ENCODE assay signal across 18 cellular contexts in genomic region chr1:160122978-160123495, GRCh38. TPM values are rescaled to one million over a fixed set of nuclear protein-coding genes. Genes with fewer than 3 reads are reported as not detected.
DNase-seq lines count a peak whose midpoint lies in the region; ATAC-seq and TF ChIP-seq lines count a peak whose summit lies in the region.
"Had no signal": no experiment of that assay in that cellular context is flagged by ENCODE, and none has a peak within 500 bp of the region (broad histone marks: within the 10 kb centered on the region; RNA-seq: fewer than 3 reads in every experiment).

No MANE protein-coding gene starts in this region.

- H3K4me3 Mint-ChIP-seq in Caco-2 (ENCODE audit: unreplicated experiment) (no peak overlapping the region), neural crest cell (no peak overlapping the region)
- H3K4me3 Mint-ChIP-seq in activated naive CD8-positive, alpha-beta T cell treated with anti-CD3 and anti-CD28 coated beads for 36 hours: no peak overlapping the region
- H3K4me3 Mint-ChIP-seq: CD4-positive, alpha-beta memory T cell; HFFc6 had no signal

- intact Hi-C loops in Caco-2 (cut with micrococcal nuclease; ENCODE audit: unreplicated experiment): no loop called here
- intact Hi-C loops in spleen (cut with DNase I; ENCODE audit: low total_unique reads): no loop called here

- H3K36me3 ChIP-seq in Caco-2 (ENCODE audit: control insufficient read depth, insufficient read depth, low read length) (no peaks in the 10 kb centered on the region), spleen (no peaks in the 10 kb centered on the region), MG63 (no peaks in the 10 kb centered on the region)
- H3K36me3 ChIP-seq: BE2C, HAP-1 had no signal

- TF ChIP-seq POLR2A in spleen (IDR thresholded peaks at IDR 0.05): no peak
- no peak for TF ChIP-seq POLR2A in GM18505 (IDR thresholded peaks at IDR 0.05; ENCODE audit: borderline replicate concordance, extremely low read depth, insufficient read depth, insufficient read length)

- H3K27me3 ChIP-seq in Caco-2 (replicated peaks; ENCODE audit: control insufficient read depth, insufficient read depth, low read length): no peaks in the 10 kb centered on the region
- no peaks in the 10 kb centered on the region for H3K27me3 ChIP-seq in spleen (replicated peaks in 1 of 7)
- H3K27me3 ChIP-seq in MG63: no peaks in the 10 kb centered on the region
- H3K27me3 ChIP-seq: BE2C had no signal

- no peak for TF ChIP-seq CTCF in Caco-2 (IDR thresholded peaks at IDR 0.05; ENCODE audit: insufficient read depth in 1 of 2, low read depth in 1 of 2, low read length in 1 of 2, severe bottlenecking in 1 of 2, unreplicated experiment in 1 of 2)
- TF ChIP-seq CTCF in neural crest cell (conservative IDR thresholded peaks at IDR 0.05): no peak
- TF ChIP-seq CTCF in spleen (IDR thresholded peaks at IDR 0.05 in 8 of 11, conservative IDR thresholded peaks at IDR 0.05 in 3 of 11): no peak

- H3K36me3 Mint-ChIP-seq in Caco-2 (ENCODE audit: insufficient read depth, unreplicated experiment) (no peaks in the 10 kb centered on the region), neural crest cell (ENCODE audit: low read depth) (peaks cover 3% of the 10 kb centered on the region)
- no peaks in the 10 kb centered on the region for H3K36me3 Mint-ChIP-seq in activated naive CD8-positive, alpha-beta T cell treated with anti-CD3 and anti-CD28 coated beads for 36 hours
- H3K36me3 Mint-ChIP-seq: CD4-positive, alpha-beta memory T cell had no signal

- POLR2A ChIA-PET in Caco-2 (lab: Charles Lee): no interaction called here

- H3K27ac ChIP-seq in caudate nucleus (ENCODE audit: low read depth, low read length) (peak overlapping the region; percentile 38), spleen (no peak overlapping the region)
- H3K27ac ChIP-seq: C4-2B had no signal

- H3K4me1 ChIP-seq in Caco-2 (peaks cover 26% of the 10 kb centered on the region), spleen (peaks cover 0 to 5% (median 0%) of the 10 kb centered on the region in 6 donors)
- H3K4me1 ChIP-seq: BE2C, HAP-1 had no signal

- no peaks in the 10 kb centered on the region for H3K27me3 Mint-ChIP-seq in Caco-2 (ENCODE audit: insufficient read depth, unreplicated experiment)
- no peaks in the 10 kb centered on the region for H3K27me3 Mint-ChIP-seq in neural crest cell (ENCODE audit: low read depth)
- H3K27me3 Mint-ChIP-seq in activated naive CD8-positive, alpha-beta T cell treated with anti-CD3 and anti-CD28 coated beads for 36 hours: no peaks in the 10 kb centered on the region

- DNase-seq in Caco-2 (no peak), caudate nucleus (lab: John Stamatoyannopoulos, UW) (no peak), neural crest cell (ENCODE audit: low read depth, low spot score) (no peak), spleen (peak; percentile 59), MG63 (no peak)
- no peak for DNase-seq in activated naive CD8-positive, alpha-beta T cell treated with anti-CD3 and anti-CD28 coated beads for 36 hours
- DNase-seq: BE2C; CD4-positive, alpha-beta memory T cell; DMS153; DMS79 treated with DMSO at 0.1 percent for 48 hours; EL; GOT3; HFFc6 had no signal

- no peaks in the 10 kb centered on the region for H3K9me3 Mint-ChIP-seq in Caco-2 (ENCODE audit: unreplicated experiment)
- no peaks in the 10 kb centered on the region for H3K9me3 Mint-ChIP-seq in neural crest cell
- H3K9me3 Mint-ChIP-seq in activated naive CD8-positive, alpha-beta T cell treated with anti-CD3 and anti-CD28 coated beads for 36 hours: no peaks in the 10 kb centered on the region
- H3K9me3 Mint-ChIP-seq: CD4-positive, alpha-beta memory T cell; HFFc6 had no signal

- WGBS in spleen, 5 donors: 86 to 90% (median 89%) methylated on average over 16 of the region's 16 CpGs

- CTCF ChIA-PET in Caco-2 (lab: Charles Lee): interaction anchor here (1.2 kb wide), 1 partner anchor 70 kb away, joined by 5 read pairs; no protein-coding TSS in a partner anchor

- no TSS peak for BruUV-seq in Caco-2 (replicated peaks; lab: Mats Ljungman, UMichigan)

- H3K27ac Mint-ChIP-seq in Caco-2 (ENCODE audit: unreplicated experiment): peak overlapping the region; percentile 89
- peak overlapping the region; percentile 50 for H3K27ac Mint-ChIP-seq in neural crest cell (ENCODE audit: unreplicated experiment)
- H3K27ac Mint-ChIP-seq in activated naive CD8-positive, alpha-beta T cell treated with anti-CD3 and anti-CD28 coated beads for 36 hours: no peak overlapping the region
- H3K27ac Mint-ChIP-seq: CD4-positive, alpha-beta memory T cell; HFFc6 had no signal

- H3K4me3 ChIP-seq in Caco-2 (ENCODE audit: low read depth, low read length): no peak overlapping the region
- H3K4me3 ChIP-seq in spleen: no peak overlapping the region
- H3K4me3 ChIP-seq in MG63: no peak overlapping the region
- H3K4me3 ChIP-seq: HAP-1 had no signal

- no peak for ATAC-seq in GM18505 (IDR thresholded peaks at IDR 0.05; ENCODE audit: unreplicated experiment)

- H3K9me3 ChIP-seq in Caco-2: no peaks in the 10 kb centered on the region
- no peaks in the 10 kb centered on the region for H3K9me3 ChIP-seq in spleen
- no peaks in the 10 kb centered on the region for H3K9me3 ChIP-seq in MG63
- H3K9me3 ChIP-seq: BE2C, HAP-1 had no signal

- H3K4me1 Mint-ChIP-seq in Caco-2 (ENCODE audit: low read depth, unreplicated experiment) (peaks cover 14% of the 10 kb centered on the region), neural crest cell (peaks cover 23% of the 10 kb centered on the region)
- H3K4me1 Mint-ChIP-seq in activated naive CD8-positive, alpha-beta T cell treated with anti-CD3 and anti-CD28 coated beads for 36 hours: no peaks in the 10 kb centered on the region
- H3K4me1 Mint-ChIP-seq: CD4-positive, alpha-beta memory T cell had no signal

RNA-seq across cellular contexts. Expression of gene ATP1A2, which starts 7.5 kb away (rescaled TPM):
- total RNA-seq in Caco-2 (2022): 0.36 TPM in 1 of 2 replicates, not detected in the other
- 93.6 and 101 TPM in 2 replicates for total RNA-seq in neural crest cell
- 10 to 100 TPM in 1 of 7 donors, 1 to 10 TPM in 3, under 1 TPM in 3; 0.20 to 19.1 (median 1.1) TPM for total RNA-seq in spleen
- polyA plus RNA-seq in spleen: 1 to 10 TPM in 1 of 3 donors, under 1 TPM in 2; 0.13 to 1.7 (median 0.27) TPM
- total RNA-seq in activated naive CD8-positive, alpha-beta T cell treated with anti-CD3 and anti-CD28 coated beads for 36 hours: not detected
- total RNA-seq in MG63 (2014; rRNA removed; shearing (Covaris generic); ENCODE audit: low replicate concordance): not detected in 2 replicates
- total RNA-seq: CD4-positive, alpha-beta memory T cell; HT1080 had no signal
- polyA plus RNA-seq: CD4-positive, alpha-beta memory T cell had no signal

RNA-seq across cellular contexts. Expression of gene IGSF8, which starts 24.6 kb away (rescaled TPM):
- 15.4 and 16.0 TPM in 2 replicates for total RNA-seq in Caco-2 (2022)
- 27.5 and 28.4 TPM in 2 replicates for total RNA-seq in neural crest cell
- 10 to 100 TPM; 16.8 to 28.9 (median 25.3) TPM for total RNA-seq in spleen
- polyA plus RNA-seq in spleen: 10 to 100 TPM; 15.6 to 23.1 (median 16.1) TPM
- 10 to 100 TPM; 38.0 to 39.0 TPM for total RNA-seq in activated naive CD8-positive, alpha-beta T cell treated with anti-CD3 and anti-CD28 coated beads for 36 hours
- 18.0 and 20.2 TPM in 2 replicates for total RNA-seq in MG63 (2014; rRNA removed; shearing (Covaris generic); ENCODE audit: low replicate concordance)

RNA-seq across cellular contexts. Expression of gene ATP1A4, which starts 28.4 kb away (rescaled TPM):
- total RNA-seq in Caco-2 (2022): not detected in 2 replicates
- 0.20 and 0.35 TPM in 2 replicates for total RNA-seq in neural crest cell
- total RNA-seq in spleen: 1 to 10 TPM in 2 of 7 donors, under 1 TPM in 3, not detected in 2; 0.70 to 2.9 (median 0.97) TPM
- 1 to 10 TPM in 1 of 3 donors, under 1 TPM in 2; 0.85 to 2.3 (median 0.93) TPM for polyA plus RNA-seq in spleen
- not detected for total RNA-seq in activated naive CD8-positive, alpha-beta T cell treated with anti-CD3 and anti-CD28 coated beads for 36 hours
- not detected in 2 replicates for total RNA-seq in MG63 (2014; rRNA removed; shearing (Covaris generic); ENCODE audit: low replicate concordance)
- total RNA-seq: CD4-positive, alpha-beta memory T cell; HFFc6; HT1080 had no signal
- polyA plus RNA-seq: AG04450; CD4-positive, alpha-beta memory T cell had no signal

RNA-seq across cellular contexts. Expression of gene KCNJ9, which starts 41.7 kb away (rescaled TPM):
- total RNA-seq in Caco-2 (2022) (not detected in 2 replicates), neural crest cell (0.11 and 0.19 TPM in 2 replicates), spleen (not detected)
- polyA plus RNA-seq in spleen: not detected
- total RNA-seq in activated naive CD8-positive, alpha-beta T cell treated with anti-CD3 and anti-CD28 coated beads for 36 hours: under 1 TPM in 1 of 2 experiments, not detected in 1; 0.04 TPM
- not detected in 2 replicates for total RNA-seq in MG63 (2014; rRNA removed; shearing (Covaris generic); ENCODE audit: low replicate concordance)
- total RNA-seq: CD4-positive, alpha-beta memory T cell; HFFc6; HT1080 had no signal
- polyA plus RNA-seq: AG04450; CD4-positive, alpha-beta memory T cell had no signal

RNA-seq across cellular contexts. Expression of gene KCNJ10, which starts 53.1 kb away (rescaled TPM):
- total RNA-seq in Caco-2 (2022): 0.58 and 0.68 TPM in 2 replicates
- total RNA-seq in neural crest cell: 0.47 and 0.73 TPM in 2 replicates
- 10 to 100 TPM in 5 of 7 donors, 1 to 10 TPM in 2; 6.5 to 30.8 (median 23.9) TPM for total RNA-seq in spleen
- 1 to 10 TPM; 3.7 to 3.9 (median 3.8) TPM for polyA plus RNA-seq in spleen
- not detected for total RNA-seq in activated naive CD8-positive, alpha-beta T cell treated with anti-CD3 and anti-CD28 coated beads for 36 hours
- not detected in 2 replicates for total RNA-seq in MG63 (2014; rRNA removed; shearing (Covaris generic); ENCODE audit: low replicate concordance)
- total RNA-seq: CD4-positive, alpha-beta memory T cell; HFFc6; HT1080 had no signal
- polyA plus RNA-seq: AG04450 had no signal
